In the genomic region with DNA sequence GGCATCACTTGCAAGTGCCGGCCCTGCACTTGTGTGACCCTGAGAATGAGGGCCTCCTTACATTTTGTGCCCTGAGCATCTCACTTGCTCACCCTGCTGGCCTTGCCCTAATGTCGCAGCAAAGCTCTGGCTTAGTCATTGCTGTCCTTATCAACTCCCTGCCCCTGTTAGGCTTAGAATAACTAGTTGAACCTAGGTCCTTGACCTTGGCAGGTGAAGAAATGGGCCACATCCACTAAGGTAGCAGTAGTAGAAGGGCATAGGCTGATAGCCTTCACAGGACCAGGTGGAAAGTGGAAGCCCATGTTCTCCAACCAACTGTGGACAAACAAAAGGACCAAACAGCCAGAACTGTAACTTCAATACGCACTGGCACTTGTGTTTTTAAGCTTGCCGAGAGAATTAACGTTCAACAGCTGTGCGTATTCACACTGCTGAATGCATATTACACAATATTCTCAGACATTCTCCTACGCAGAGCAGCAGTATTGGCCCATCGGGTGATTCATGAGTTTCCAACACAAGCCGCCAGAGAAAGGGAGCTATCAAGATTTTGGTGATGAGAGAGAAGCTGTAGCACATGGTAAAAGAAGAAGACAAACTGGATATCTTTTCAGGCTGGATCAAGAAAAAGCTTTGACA, we compare ENCODE assay signal across 8 cellular contexts. TPM values are rescaled to one million over a fixed set of nuclear protein-coding genes. Genes with fewer than 3 reads are reported as not detected.
DNase-seq lines count a peak whose midpoint lies in the region; ATAC-seq, FAIRE-seq and TF ChIP-seq lines count a peak whose summit lies in the region.

No MANE protein-coding gene starts in this region.

- CTCF ChIA-PET in mammary epithelial cell (lab: Charles Lee; ENCODE audit: low non-redundant PET) = no interaction called here

- TF ChIP-seq POLR2A in Peyer's patch (IDR thresholded peaks at IDR 0.05) = no peak
- TF ChIP-seq POLR2A in spleen (IDR thresholded peaks at IDR 0.05) = no peak

- H3K27ac ChIP-seq in Peyer's patch = peak overlapping the region in 2 of 4 donors; percentile 21 to 30
- no peak overlapping the region for H3K27ac ChIP-seq in mammary epithelial cell (ENCODE audit: insufficient read depth, low read depth, low read length)
- H3K27ac ChIP-seq in spleen = no peak overlapping the region

- intact Hi-C loops in CD14-positive monocyte (cut with micrococcal nuclease) (no loop called here), mammary epithelial cell (cut with micrococcal nuclease) (loop anchor here (1.0 kb wide), 1 partner anchor 145 kb away; no protein-coding TSS in a partner anchor), spleen (cut with DNase I; ENCODE audit: low total_unique reads) (no loop called here)

- H3K36me3 Mint-ChIP-seq in CD14-positive monocyte = no peaks in the 10 kb centered on the region

- no peak for TF ChIP-seq CTCF in CD14-positive monocyte (IDR thresholded peaks at IDR 0.05)
- TF ChIP-seq CTCF in Peyer's patch (IDR thresholded peaks at IDR 0.05) = peak in 4 of 6 experiments; percentile 17 to 51 (median 28)
- peak; percentile 25 to 65 for TF ChIP-seq CTCF in mammary epithelial cell (conservative IDR thresholded peaks at IDR 0.05 in 1 of 2, IDR thresholded peaks at IDR 0.05 in 1 of 2; ENCODE audit: extremely low read depth in 1 of 2, insufficient read depth in 1 of 2, low read depth in 1 of 2, low read length in 2 of 2)
- TF ChIP-seq CTCF in spleen (IDR thresholded peaks at IDR 0.05 in 8 of 11, conservative IDR thresholded peaks at IDR 0.05 in 3 of 11) = no peak

- FAIRE-seq in urothelium cell line (lab: Jason Lieb, UNC) = no peak

- H3K4me3 Mint-ChIP-seq in CD14-positive monocyte = no peak overlapping the region

- no peak overlapping the region for H3K4me3 ChIP-seq in Peyer's patch
- no peak overlapping the region for H3K4me3 ChIP-seq in mammary epithelial cell (replicated peaks in 1 of 3; ENCODE audit: insufficient read depth in 1 of 3, low read depth in 2 of 3, low read length in 3 of 3)
- H3K4me3 ChIP-seq in spleen = no peak overlapping the region

- no peaks in the 10 kb centered on the region for H4K20me1 ChIP-seq in mammary epithelial cell (ENCODE audit: insufficient read depth, low read length)

- H3K4me1 Mint-ChIP-seq in CD14-positive monocyte = peaks cover 12% of the 10 kb centered on the region

- H3K4me1 ChIP-seq in Peyer's patch (peaks cover 0 to 10% (median 6%) of the 10 kb centered on the region in 4 donors), mammary epithelial cell (ENCODE audit: insufficient read depth, low read length) (peaks cover 42% of the 10 kb centered on the region), spleen (peaks cover 12 to 26% (median 23%) of the 10 kb centered on the region in 6 donors)

- no peak overlapping the region for H2AFZ ChIP-seq in mammary epithelial cell (ENCODE audit: low read depth, low read length)

- no peak overlapping the region for H3K4me2 ChIP-seq in mammary epithelial cell (ENCODE audit: insufficient read depth, low read depth, low read length)

- no peaks in the 10 kb centered on the region for H3K79me2 ChIP-seq in mammary epithelial cell (ENCODE audit: insufficient read depth, low read length)

- H3K9me3 ChIP-seq in Peyer's patch = no peaks in the 10 kb centered on the region
- no peaks in the 10 kb centered on the region for H3K9me3 ChIP-seq in mammary epithelial cell (replicated peaks; ENCODE audit: insufficient read depth, low read length)
- H3K9me3 ChIP-seq in spleen = no peaks in the 10 kb centered on the region

- 98% methylated on average over 9 of the region's 9 CpGs for WGBS in mammary epithelial cell (ENCODE audit: low coverage, missing lambda C conversion rate)
- 69 to 80% (median 76%) methylated on average over 9 of the region's 9 CpGs for WGBS in spleen, 5 donors

- no peak overlapping the region for H3K9ac ChIP-seq in mammary epithelial cell (ENCODE audit: insufficient read depth, low read length)

- H3K27me3 ChIP-seq in Peyer's patch (no peaks in the 10 kb centered on the region), mammary epithelial cell (ENCODE audit: insufficient read depth, low read length) (no peaks in the 10 kb centered on the region), spleen (replicated peaks in 1 of 7) (peaks cover 0 to 9% (median 0%) of the 10 kb centered on the region in 7 donors)

- no TSS peak for BruUV-seq in mammary epithelial cell (replicated peaks; lab: Mats Ljungman, UMichigan)

- ATAC-seq in GM19463 (IDR thresholded peaks at IDR 0.05; ENCODE audit: unreplicated experiment) (peak; percentile 45), GM18858 (IDR thresholded peaks at IDR 0.05; ENCODE audit: unreplicated experiment) (no peak)

- dilution Hi-C loops in mammary epithelial cell (cut with HindIII; ENCODE audit: low sequenced_read_pairs) = no loop called here

- no peaks in the 10 kb centered on the region for H3K36me3 ChIP-seq in Peyer's patch
- H3K36me3 ChIP-seq in mammary epithelial cell (ENCODE audit: insufficient read depth, low read length) = no peaks in the 10 kb centered on the region
- H3K36me3 ChIP-seq in spleen = no peaks in the 10 kb centered on the region

- H3K27ac Mint-ChIP-seq in CD14-positive monocyte = peak overlapping the region in 6 of 7 donors; percentile 44 to 90 (median 68)

- in situ Hi-C loops in mammary epithelial cell (cut with MboI; ENCODE audit: low sequenced_read_pairs in 2 of 2) = no loop called here

- no peaks in the 10 kb centered on the region for H3K9me3 Mint-ChIP-seq in CD14-positive monocyte

- DNase-seq in CD14-positive monocyte (ENCODE audit: low spot score) = peak; percentile 49
- peak in 1 of 3 donors; percentile 60 for DNase-seq in Peyer's patch
- peak; percentile 50 for DNase-seq in mammary epithelial cell
- peak; percentile 9 to 43 for DNase-seq in lung microvascular endothelial cell (ENCODE audit: low read depth in 2 of 2)
- DNase-seq in urothelium cell line (ENCODE audit: low spot score) = no peak
- DNase-seq in spleen = no peak

- peaks cover 0 to 1% (median 0%) of the 10 kb centered on the region in 3 donors for H3K27me3 Mint-ChIP-seq in CD14-positive monocyte (ENCODE audit: low read depth in 3 of 3)

RNA-seq across cellular contexts. Expression of gene PTGFRN, which starts 27.7 kb away (rescaled TPM):
- 1 to 10 TPM; 1.5 to 2.9 TPM for polyA plus RNA-seq in CD14-positive monocyte
- total RNA-seq in Peyer's patch = 10 to 100 TPM; 20.6 to 66.6 (median 54.3) TPM
- 100 to 1,000 TPM; 143 to 150 TPM for total RNA-seq in mammary epithelial cell
- 79.4 TPM for polyA plus RNA-seq in mammary epithelial cell
- 147 TPM for polyA minus RNA-seq in mammary epithelial cell
- total RNA-seq in lung microvascular endothelial cell = 98.2 and 146 TPM in 2 replicates
- 10 to 100 TPM in 5 of 7 donors, 1 to 10 TPM in 2; 5.3 to 17.4 (median 11.9) TPM for total RNA-seq in spleen
- 1 to 10 TPM; 1.7 to 3.3 (median 2.4) TPM for polyA plus RNA-seq in spleen

Comparison
In these comparisons a context has a peak if more than half of its experiments do, and no peak if none do; other contexts are left out.
1. DNase-seq: peak in CD14-positive monocyte (single experiment), mammary epithelial cell (single experiment) and lung microvascular endothelial cell (2 of 2); none in urothelium cell line (single experiment) and spleen (single experiment).
2. CTCF ChIP-seq: peak in Peyer's patch (4 of 6) and mammary epithelial cell (2 of 2); none in CD14-positive monocyte (single experiment) and spleen (0 of 11).